ENCODE assay signal across 8 cellular contexts in genomic region chr15:59436774-59437472, GRCh38. TPM values are rescaled to one million over a fixed set of nuclear protein-coding genes. Genes with fewer than 3 reads are reported as not detected.
DNase-seq lines count a peak whose midpoint lies in the region; ATAC-seq and TF ChIP-seq lines count a peak whose summit lies in the region.

No MANE protein-coding gene starts in this region.

- no peaks in the 10 kb centered on the region for H3K9me3 ChIP-seq in tibial nerve

- H3K4me1 Mint-ChIP-seq in activated T-cell treated with anti-CD3 and anti-CD28 coated beads, Interleukin-2, amount 50 U/mL, for 24 hours (ENCODE audit: low read depth): peaks cover 18% of the 10 kb centered on the region
- peaks cover 15% of the 10 kb centered on the region for H3K4me1 Mint-ChIP-seq in activated T-helper 2 cell treated with anti-CD3 and anti-CD28 coated beads, Interferon-gamma antibody, Interleukin-2, Interleukin-4, amounts not matched to agents 10 μg/mL and 5 μg/mL and 100 μg/mL, durations not matched to agents 14 hours and 24 hours and 36 hours (ENCODE audit: low read depth)
- H3K4me1 Mint-ChIP-seq in immature natural killer cell: peaks cover 21 to 23% of the 10 kb centered on the region in 2 donors

- H3K4me3 Mint-ChIP-seq in activated T-cell treated with anti-CD3 and anti-CD28 coated beads, Interleukin-2, amount 50 U/mL, for 24 hours: peak overlapping the region; percentile 72
- H3K4me3 Mint-ChIP-seq in activated T-helper 2 cell treated with anti-CD3 and anti-CD28 coated beads, Interferon-gamma antibody, Interleukin-2, Interleukin-4, amounts not matched to agents 10 μg/mL and 5 μg/mL and 100 μg/mL, durations not matched to agents 14 hours and 24 hours and 36 hours (ENCODE audit: low read depth): peak overlapping the region; percentile 66
- H3K4me3 Mint-ChIP-seq in immature natural killer cell: peak overlapping the region; percentile 81 to 88 (median 87)

- H3K27ac Mint-ChIP-seq in activated T-cell treated with anti-CD3 and anti-CD28 coated beads, Interleukin-2, amount 50 U/mL, for 24 hours: no peak overlapping the region
- no peak overlapping the region for H3K27ac Mint-ChIP-seq in activated T-helper 2 cell treated with anti-CD3 and anti-CD28 coated beads, Interferon-gamma antibody, Interleukin-2, Interleukin-4, amounts not matched to agents 10 μg/mL and 5 μg/mL and 100 μg/mL, durations not matched to agents 14 hours and 24 hours and 36 hours
- H3K27ac Mint-ChIP-seq in immature natural killer cell: peak overlapping the region in 2 of 6 donors; percentile 16 to 26

- no peaks in the 10 kb centered on the region for H3K9me3 Mint-ChIP-seq in activated T-cell treated with anti-CD3 and anti-CD28 coated beads, Interleukin-2, amount 50 U/mL, for 24 hours
- no peaks in the 10 kb centered on the region for H3K9me3 Mint-ChIP-seq in activated T-helper 2 cell treated with anti-CD3 and anti-CD28 coated beads, Interferon-gamma antibody, Interleukin-2, Interleukin-4, amounts not matched to agents 10 μg/mL and 5 μg/mL and 100 μg/mL, durations not matched to agents 14 hours and 24 hours and 36 hours
- H3K9me3 Mint-ChIP-seq in immature natural killer cell: no peaks in the 10 kb centered on the region

- no peaks in the 10 kb centered on the region for H3K36me3 ChIP-seq in tibial nerve

- peak overlapping the region in 1 of 4 donors; percentile 71 for H3K27ac ChIP-seq in tibial nerve

- no peak for TF ChIP-seq CTCF in tibial nerve (IDR thresholded peaks at IDR 0.05)

- no peak for TF ChIP-seq EP300 in tibial nerve (IDR thresholded peaks at IDR 0.05)

- peaks cover 0 to 3% of the 10 kb centered on the region in 2 donors for H3K27me3 ChIP-seq in tibial nerve

- ATAC-seq in GM18858 (IDR thresholded peaks at IDR 0.05; ENCODE audit: unreplicated experiment) (no peak), GM21528 (IDR thresholded peaks at IDR 0.05; ENCODE audit: low FRiP score, unreplicated experiment) (no peak)

- DNase-seq in activated T-cell treated with anti-CD3 and anti-CD28 coated beads, Interleukin-2, amount 50 U/mL, for 24 hours: no peak
- no peak for DNase-seq in activated T-cell treated with anti-CD3 and anti-CD28 coated beads, Interleukin-2, amount 50 U/mL, for 48 hours
- no peak for DNase-seq in activated T-helper 2 cell treated with anti-CD3 and anti-CD28 coated beads, Interferon-gamma antibody, Interleukin-2, Interleukin-4, amounts not matched to agents 10 μg/mL and 5 μg/mL and 100 μg/mL, durations not matched to agents 14 hours and 24 hours and 36 hours (ENCODE audit: low spot score)
- DNase-seq in immature natural killer cell (no peak), tibial nerve (ENCODE audit: low spot score in 2 of 2) (no peak), D341Med (ENCODE audit: low spot score) (no peak)

- H3K4me1 ChIP-seq in tibial nerve: peaks cover 0 to 23% (median 9%) of the 10 kb centered on the region in 4 donors

- intact Hi-C loops in activated T-helper 2 cell treated with anti-CD3 and anti-CD28 coated beads, Interferon-gamma antibody, Interleukin-2, Interleukin-4, amounts not matched to agents 10 μg/mL and 5 μg/mL and 100 μg/mL, durations not matched to agents 14 hours and 24 hours and 36 hours (cut with micrococcal nuclease): no loop called here

- peaks cover 79% of the 10 kb centered on the region for H3K27me3 Mint-ChIP-seq in activated T-cell treated with anti-CD3 and anti-CD28 coated beads, Interleukin-2, amount 50 U/mL, for 24 hours
- H3K27me3 Mint-ChIP-seq in activated T-helper 2 cell treated with anti-CD3 and anti-CD28 coated beads, Interferon-gamma antibody, Interleukin-2, Interleukin-4, amounts not matched to agents 10 μg/mL and 5 μg/mL and 100 μg/mL, durations not matched to agents 14 hours and 24 hours and 36 hours (ENCODE audit: low read depth): peaks cover 78% of the 10 kb centered on the region
- peaks cover 15 to 22% (median 20%) of the 10 kb centered on the region in 3 donors for H3K27me3 Mint-ChIP-seq in immature natural killer cell (ENCODE audit: low read depth in 3 of 3)

- H3K4me3 ChIP-seq in tibial nerve: peak overlapping the region; percentile 23 to 67 (median 47)

- WGBS in tibial nerve, 2 donors: 7 to 9% methylated on average over 20 of the region's 20 CpGs

- H3K36me3 Mint-ChIP-seq in activated T-cell treated with anti-CD3 and anti-CD28 coated beads, Interleukin-2, amount 50 U/mL, for 24 hours (ENCODE audit: low read depth): no peaks in the 10 kb centered on the region
- H3K36me3 Mint-ChIP-seq in activated T-helper 2 cell treated with anti-CD3 and anti-CD28 coated beads, Interferon-gamma antibody, Interleukin-2, Interleukin-4, amounts not matched to agents 10 μg/mL and 5 μg/mL and 100 μg/mL, durations not matched to agents 14 hours and 24 hours and 36 hours (ENCODE audit: low read depth): no peaks in the 10 kb centered on the region
- H3K36me3 Mint-ChIP-seq in immature natural killer cell: no peaks in the 10 kb centered on the region

- no peak for TF ChIP-seq POLR2A in tibial nerve (IDR thresholded peaks at IDR 0.05)

RNA-seq across cellular contexts. Expression of gene FAM81A, which starts 1.1 kb away (rescaled TPM):
- total RNA-seq in activated T-helper 2 cell treated with anti-CD3 and anti-CD28 coated beads, Interferon-gamma antibody, Interleukin-2, Interleukin-4, amounts not matched to agents 10 μg/mL and 5 μg/mL and 100 μg/mL, durations not matched to agents 14 hours and 24 hours and 36 hours: 0.69 and 1.1 TPM in 2 replicates
- polyA plus RNA-seq in immature natural killer cell: under 1 TPM in 2 of 3 donors, not detected in 1; 0.40 to 0.94 TPM
- total RNA-seq in tibial nerve: 10 to 100 TPM in 2 of 4 donors, 1 to 10 TPM in 2; 1.8 to 15.5 (median 7.9) TPM
